8 cellular contexts compared by ENCODE assay signal in the genomic region with DNA sequence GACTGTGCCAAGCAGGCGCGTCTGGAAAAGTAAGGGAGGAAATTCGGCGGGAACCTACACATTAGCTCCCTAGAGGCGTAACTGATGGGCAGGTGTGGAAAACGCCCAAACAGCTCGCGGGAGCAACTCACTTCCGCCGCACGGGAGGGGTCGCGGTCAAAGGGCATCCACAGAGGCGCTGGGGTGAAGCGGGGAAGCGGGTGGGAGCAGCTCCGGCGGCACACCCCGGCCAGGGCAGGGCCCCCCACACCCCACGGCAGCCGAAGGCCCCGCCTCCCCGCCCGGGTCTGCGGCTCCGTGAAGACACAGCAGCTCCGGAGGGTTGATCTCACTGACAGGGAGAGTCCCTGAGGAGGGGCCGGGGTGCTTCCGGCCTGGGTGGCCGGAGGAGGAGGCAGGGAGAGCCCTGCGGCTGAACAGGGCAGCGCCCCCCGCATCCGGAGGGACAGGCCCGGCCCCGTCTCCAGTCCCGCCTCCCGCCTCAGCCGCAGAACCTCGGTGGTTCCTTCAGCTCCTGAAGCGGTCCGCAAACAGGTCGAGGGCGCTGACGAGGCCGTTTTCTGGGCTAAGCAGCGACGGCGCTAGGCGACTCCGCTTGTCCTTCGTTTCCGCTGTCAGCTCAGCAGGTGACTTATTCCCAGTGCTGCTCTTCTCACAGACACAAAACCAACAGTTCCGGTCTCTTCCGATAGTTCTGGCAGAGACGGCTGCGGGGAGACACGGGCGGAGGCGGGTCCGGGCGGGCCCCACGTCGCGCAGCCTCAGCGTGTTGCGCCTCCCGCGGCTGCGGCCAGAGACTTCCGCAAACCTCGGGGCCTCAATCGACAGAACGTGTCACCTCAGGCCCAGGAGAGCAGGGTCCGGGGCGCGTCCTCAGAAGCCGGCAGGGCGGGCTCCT.
DNase-seq lines count a peak whose midpoint lies in the region; ATAC-seq and TF ChIP-seq lines count a peak whose summit lies in the region.

No MANE protein-coding gene starts in this region.

- peak overlapping the region; percentile 36 to 81 for H3K27ac Mint-ChIP-seq in activated naive CD4-positive, alpha-beta T cell treated with anti-CD3 and anti-CD28 coated beads, Interleukin-2, amount 50 U/mL, for 72 hours
- peak overlapping the region; percentile 91 for H3K27ac Mint-ChIP-seq in stimulated activated effector memory CD8-positive, alpha-beta T cell treated with anti-CD3 and anti-CD28 coated beads, Interleukin-12 subunit alpha, Interleukin-12 subunit beta, amount 100 ng/mL, for 72 hours
- no peak overlapping the region for H3K27ac Mint-ChIP-seq in osteocyte (ENCODE audit: unreplicated experiment)

- H3K36me3 Mint-ChIP-seq in activated naive CD4-positive, alpha-beta T cell treated with anti-CD3 and anti-CD28 coated beads, Interleukin-2, amount 50 U/mL, for 72 hours: peaks cover 0 to 6% of the 10 kb centered on the region in 2 donors
- H3K36me3 Mint-ChIP-seq in stimulated activated effector memory CD8-positive, alpha-beta T cell treated with anti-CD3 and anti-CD28 coated beads, Interleukin-12 subunit alpha, Interleukin-12 subunit beta, amount 100 ng/mL, for 72 hours: no peaks in the 10 kb centered on the region
- H3K36me3 Mint-ChIP-seq in osteocyte (ENCODE audit: unreplicated experiment): no peaks in the 10 kb centered on the region

- peak; percentile 83 for DNase-seq in GM20000 (ENCODE audit: low spot score)
- peak; percentile 26 for DNase-seq in RPMI8226
- peak; percentile 51 to 84 for DNase-seq in activated naive CD4-positive, alpha-beta T cell treated with anti-CD3 and anti-CD28 coated beads, Interleukin-2, amount 50 U/mL, for 72 hours (ENCODE audit: low spot score in 2 of 2)
- peak; percentile 90 for DNase-seq in mesenteric fat pad (ENCODE audit: low spot score)
- peak; percentile 36 to 71 for DNase-seq in stimulated activated effector memory CD8-positive, alpha-beta T cell treated with anti-CD3 and anti-CD28 coated beads, Interleukin-12 subunit alpha, Interleukin-12 subunit beta, amount 100 ng/mL, for 72 hours (ENCODE audit: low spot score in 2 of 2)
- no peak for DNase-seq in amygdala (lab: John Stamatoyannopoulos, UW)
- DNase-seq in osteocyte (ENCODE audit: extremely low spot score, unreplicated experiment): no peak

- ATAC-seq in activated naive CD4-positive, alpha-beta T cell treated with anti-CD3 and anti-CD28 coated beads, Interleukin-2, amount 50 U/mL, for 72 hours: peak; percentile 77 to 89
- ATAC-seq in stimulated activated effector memory CD8-positive, alpha-beta T cell treated with anti-CD3 and anti-CD28 coated beads, Interleukin-12 subunit alpha, Interleukin-12 subunit beta, amount 100 ng/mL, for 72 hours: peak; percentile 81
- ATAC-seq in GM21528 (IDR thresholded peaks at IDR 0.05; ENCODE audit: low FRiP score, unreplicated experiment): no peak

- H3K27me3 Mint-ChIP-seq in osteocyte (ENCODE audit: unreplicated experiment): no peaks in the 10 kb centered on the region

- no peaks in the 10 kb centered on the region for H3K9me3 Mint-ChIP-seq in activated naive CD4-positive, alpha-beta T cell treated with anti-CD3 and anti-CD28 coated beads, Interleukin-2, amount 50 U/mL, for 72 hours
- H3K9me3 Mint-ChIP-seq in stimulated activated effector memory CD8-positive, alpha-beta T cell treated with anti-CD3 and anti-CD28 coated beads, Interleukin-12 subunit alpha, Interleukin-12 subunit beta, amount 100 ng/mL, for 72 hours: no peaks in the 10 kb centered on the region
- H3K9me3 Mint-ChIP-seq in osteocyte (ENCODE audit: unreplicated experiment): no peaks in the 10 kb centered on the region

- no peak for TF ChIP-seq CTCF in GM20000 (IDR thresholded peaks at IDR 0.05; ENCODE audit: extremely low read depth, missing control alignments)
- no peak for TF ChIP-seq CTCF in osteocyte (IDR thresholded peaks at IDR 0.05)

- H3K4me1 Mint-ChIP-seq in stimulated activated effector memory CD8-positive, alpha-beta T cell treated with anti-CD3 and anti-CD28 coated beads, Interleukin-12 subunit alpha, Interleukin-12 subunit beta, amount 100 ng/mL, for 72 hours: peaks cover 20% of the 10 kb centered on the region
- H3K4me1 Mint-ChIP-seq in osteocyte (ENCODE audit: unreplicated experiment): peaks cover 3% of the 10 kb centered on the region

- peak overlapping the region; percentile 81 for H3K4me3 Mint-ChIP-seq in stimulated activated effector memory CD8-positive, alpha-beta T cell treated with anti-CD3 and anti-CD28 coated beads, Interleukin-12 subunit alpha, Interleukin-12 subunit beta, amount 100 ng/mL, for 72 hours
- H3K4me3 Mint-ChIP-seq in osteocyte (ENCODE audit: unreplicated experiment): no peak overlapping the region

Comparison
In these comparisons a context has a peak if more than half of its experiments do, and no peak if none do; other contexts are left out.
1. DNase-seq: peak in GM20000 (single experiment), RPMI8226 (single experiment), activated naive CD4-positive, alpha-beta T cell treated with anti-CD3 and anti-CD28 coated beads, Interleukin-2, amount 50 U/mL, for 72 hours (2 of 2), mesenteric fat pad (single experiment) and stimulated activated effector memory CD8-positive, alpha-beta T cell treated with anti-CD3 and anti-CD28 coated beads, Interleukin-12 subunit alpha, Interleukin-12 subunit beta, amount 100 ng/mL, for 72 hours (2 of 2); none in amygdala (0 of 56) and osteocyte (single experiment).